ENCODE assay signal across 16 cellular contexts in the genomic region with DNA sequence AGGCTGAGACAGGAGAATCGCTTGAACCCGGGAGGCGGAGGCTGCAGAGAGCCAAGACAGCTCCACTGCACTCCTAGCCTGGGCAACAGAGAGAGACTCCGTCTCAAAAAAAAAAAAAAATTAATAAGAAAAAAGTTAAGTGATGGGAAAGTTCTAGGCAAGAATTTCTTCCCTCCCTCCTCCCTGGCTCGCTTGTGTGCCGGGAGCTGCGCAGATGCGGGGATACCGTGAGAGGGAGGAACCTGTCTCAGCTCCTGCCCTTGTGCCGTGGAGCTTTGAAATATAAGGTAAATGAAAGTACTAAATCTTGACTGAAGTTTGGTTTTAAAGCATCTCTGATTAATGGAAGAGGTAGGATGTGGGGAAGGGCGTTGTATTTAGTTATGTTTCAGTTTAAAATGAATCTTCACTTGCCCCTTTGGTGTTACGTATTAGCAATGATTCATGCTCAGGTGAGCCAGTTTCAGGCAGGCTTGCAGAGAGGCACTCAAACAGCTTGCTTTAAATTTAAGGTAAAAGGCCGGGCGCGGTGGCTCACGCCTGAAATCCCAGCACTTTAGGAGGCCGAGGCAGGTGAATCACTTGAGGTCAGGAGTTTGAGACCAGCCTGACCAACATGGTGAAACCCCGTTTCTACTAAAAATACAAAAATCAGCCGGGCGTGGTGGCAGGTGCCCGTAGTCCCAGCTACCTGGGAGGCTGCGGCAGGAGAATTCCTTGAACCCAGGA. TPM values are rescaled to one million over a fixed set of nuclear protein-coding genes. Genes with fewer than 3 reads are reported as not detected.
DNase-seq lines count a peak whose midpoint lies in the region; ATAC-seq, FAIRE-seq and TF ChIP-seq lines count a peak whose summit lies in the region.
"Had no signal": no experiment of that assay in that cellular context is flagged by ENCODE, and none has a peak within 500 bp of the region (broad histone marks: within the 10 kb centered on the region; RNA-seq: fewer than 3 reads in every experiment).

No MANE protein-coding gene starts in this region.

- peaks cover 13% of the 10 kb centered on the region for H3K79me2 ChIP-seq in GM23338 (replicated peaks; ENCODE audit: insufficient read depth)

- H3K9me3 Mint-ChIP-seq in CD4-positive, alpha-beta memory T cell: no peaks in the 10 kb centered on the region
- H3K9me3 Mint-ChIP-seq in GM23338 (no peaks in the 10 kb centered on the region; the same call in 2 of the 3 replicates), neural crest cell (no peaks in the 10 kb centered on the region)
- H3K9me3 Mint-ChIP-seq: T-helper 2 cell treated with Interferon-gamma antibody and Interleukin-4, amounts not matched to agents 5 μg/mL and 100 μg/mL, for 36 hours had no signal

- H3K27me3 ChIP-seq in CD4-positive, alpha-beta memory T cell (ENCODE audit: insufficient read depth, low read length): no peaks in the 10 kb centered on the region
- H3K27me3 ChIP-seq in GM23338 (ENCODE audit: insufficient read depth): no peaks in the 10 kb centered on the region
- no peaks in the 10 kb centered on the region for H3K27me3 ChIP-seq in bronchial epithelial cell (ENCODE audit: control insufficient read depth, insufficient read depth, low read length)
- H3K27me3 ChIP-seq: body of pancreas, suprapubic skin had no signal

- FAIRE-seq in bronchial epithelial cell (lab: Jason Lieb, UNC): no peak

- peaks cover 15 to 36% (median 22%) of the 10 kb centered on the region in 4 donors for H3K4me1 Mint-ChIP-seq in CD4-positive, alpha-beta memory T cell
- H3K4me1 Mint-ChIP-seq in GM23338 (peaks cover 7% of the 10 kb centered on the region), neural crest cell (peaks cover 20% of the 10 kb centered on the region)

- peaks cover 24% of the 10 kb centered on the region for H3K4me1 ChIP-seq in CD4-positive, alpha-beta memory T cell (ENCODE audit: insufficient read depth, low read length)
- H3K4me1 ChIP-seq in GM23338 (ENCODE audit: insufficient read depth): peaks cover 5% of the 10 kb centered on the region; the same call in 1 of the 2 replicates

- DNase-seq in CD4-positive, alpha-beta memory T cell: peak in 3 of 5 donors; percentile 7 to 39 (median 11)
- no peak for DNase-seq in GM23338 (ENCODE audit: low spot score)
- DNase-seq in bronchial epithelial cell (ENCODE audit: low read depth): peak; percentile 28
- DNase-seq in neural crest cell (ENCODE audit: low read depth, low spot score): no peak
- DNase-seq in iPS-NIHi7 (ENCODE audit: extremely low spot score): no peak
- DNase-seq: activated CD4-positive, alpha-beta T cell treated with anti-CD3 and anti-CD28 coated beads, Interleukin-2, amount 50 U/mL, for 48 hours; activated effector memory CD4-positive, alpha-beta T cell treated with Interleukin-2 at 50 U/mL for 16 hours; body of pancreas; C1 segment of cervical spinal cord; EL; NCI-H1694 treated with DMSO at 0.1 percent for 48 hours; NCI-H446 had no signal

- H3K27me3 Mint-ChIP-seq in CD4-positive, alpha-beta memory T cell: peaks cover 2 to 5% of the 10 kb centered on the region in 2 donors
- peaks cover 6% of the 10 kb centered on the region for H3K27me3 Mint-ChIP-seq in GM23338 (ENCODE audit: insufficient read depth, low read depth, poor library complexity)
- H3K27me3 Mint-ChIP-seq in neural crest cell (ENCODE audit: low read depth): no peaks in the 10 kb centered on the region

- H3K4me2 ChIP-seq in GM23338: no peak overlapping the region

- peak overlapping the region in 7 of 8 donors; percentile 0 to 58 (median 42) for H3K4me3 Mint-ChIP-seq in CD4-positive, alpha-beta memory T cell
- H3K4me3 Mint-ChIP-seq in GM23338: peak overlapping the region; percentile 25; the same call in 2 of the 3 replicates
- peak overlapping the region; percentile 43 for H3K4me3 Mint-ChIP-seq in neural crest cell

- intact Hi-C loops in CD4-positive, alpha-beta memory T cell (cut with micrococcal nuclease): no loop called here

- POLR2A ChIA-PET in CD4-positive, alpha-beta memory T cell (lab: Charles Lee; ENCODE audit: partially characterized antibody): interaction anchor here (1.2 to 5.4 kb wide), 5 partner anchors 32 to 218 kb away, joined by 4 to 94 read pairs (median 6); a partner anchor contains a TSS

- H3K4me3 ChIP-seq in CD4-positive, alpha-beta memory T cell (ENCODE audit: low read length in 2 of 2): no peak overlapping the region
- H3K4me3 ChIP-seq in GM23338 (no peak overlapping the region), bronchial epithelial cell (ENCODE audit: low read depth, low read length) (no peak overlapping the region)

- TF ChIP-seq CTCF in GM23338 (conservative IDR thresholded peaks at IDR 0.05; ENCODE audit: low read depth in 2 of 2) (no peak), bronchial epithelial cell (IDR thresholded peaks at IDR 0.05; ENCODE audit: insufficient read depth, low read length, severe bottlenecking) (no peak), neural crest cell (conservative IDR thresholded peaks at IDR 0.05) (no peak)

- peaks cover 0 to 19% of the 10 kb centered on the region in 2 donors for H3K36me3 Mint-ChIP-seq in CD4-positive, alpha-beta memory T cell
- H3K36me3 Mint-ChIP-seq in GM23338 (ENCODE audit: low read depth) (no peaks in the 10 kb centered on the region; the same call in 2 of the 3 replicates), neural crest cell (ENCODE audit: low read depth) (no peaks in the 10 kb centered on the region)

- no peak overlapping the region for H2AFZ ChIP-seq in GM23338

- no peaks in the 10 kb centered on the region for H4K20me1 ChIP-seq in GM23338 (replicated peaks; ENCODE audit: insufficient read depth)

- CTCF ChIA-PET in CD4-positive, alpha-beta memory T cell (lab: Charles Lee; ENCODE audit: partially characterized antibody): interaction anchor here (0.9 to 2.3 kb wide), 4 partner anchors 24 to 218 kb away, joined by 3 to 10 read pairs (median 4); no protein-coding TSS in a partner anchor

- ATAC-seq in GM23338 (no peak), GM18498 (IDR thresholded peaks at IDR 0.05; ENCODE audit: unreplicated experiment) (no peak), GM19328 (IDR thresholded peaks at IDR 0.05; ENCODE audit: unreplicated experiment) (no peak)
- ATAC-seq: body of pancreas had no signal

- H3F3A ChIP-seq in GM23338 (replicated peaks; ENCODE audit: low read depth): no peaks in the 10 kb centered on the region

- no peaks in the 10 kb centered on the region for H3K9me3 ChIP-seq in CD4-positive, alpha-beta memory T cell (ENCODE audit: control insufficient read depth in 1 of 2, low read length in 2 of 2)
- H3K9me3 ChIP-seq: body of pancreas, suprapubic skin had no signal

- H3K27ac ChIP-seq in CD4-positive, alpha-beta memory T cell (ENCODE audit: low read depth, low read length): no peak overlapping the region
- no peak overlapping the region for H3K27ac ChIP-seq in GM23338 (ENCODE audit: low read depth)

- peak overlapping the region in 6 of 7 donors; percentile 38 to 92 (median 76) for H3K27ac Mint-ChIP-seq in CD4-positive, alpha-beta memory T cell
- H3K27ac Mint-ChIP-seq in GM23338 (no peak overlapping the region), neural crest cell (ENCODE audit: unreplicated experiment) (no peak overlapping the region)

- no peaks in the 10 kb centered on the region for H3K9me2 ChIP-seq in GM23338 (ENCODE audit: insufficient read depth)

- no peaks in the 10 kb centered on the region for H3K36me3 ChIP-seq in CD4-positive, alpha-beta memory T cell (ENCODE audit: insufficient read depth, low read length)
- H3K36me3 ChIP-seq in GM23338 (ENCODE audit: insufficient read depth) (no peaks in the 10 kb centered on the region), bronchial epithelial cell (ENCODE audit: control insufficient read depth, insufficient read depth, low read length) (no peaks in the 10 kb centered on the region)
- H3K36me3 ChIP-seq: suprapubic skin had no signal

RNA-seq across cellular contexts. Expression of a gene that starts 1.4 kb away (rescaled TPM):
- 10 to 100 TPM; 30.1 to 30.3 TPM for total RNA-seq in CD4-positive, alpha-beta memory T cell
- 10 to 100 TPM; 43.8 to 53.8 TPM for polyA plus RNA-seq in CD4-positive, alpha-beta memory T cell
- 29.0 and 30.7 TPM in 2 replicates for total RNA-seq in GM23338 (2014; rRNA removed; shearing (Covaris generic))
- 53.0 and 55.9 TPM in 2 replicates for polyA plus RNA-seq in GM23338 (2016; fragmentation: Nextera tagmentation; extraction: Ambion mirVana)
- total RNA-seq in bronchial epithelial cell: 27.4 and 29.2 TPM in 2 replicates
- 26.5 and 28.6 TPM in 2 replicates for total RNA-seq in neural crest cell

RNA-seq across cellular contexts. Expression of a gene that starts 30.5 kb away (rescaled TPM):
- total RNA-seq in CD4-positive, alpha-beta memory T cell: 1 to 10 TPM; 5.9 to 6.6 TPM
- 10 to 100 TPM in 1 of 2 donors, 1 to 10 TPM in 1; 9.5 to 10.2 TPM for polyA plus RNA-seq in CD4-positive, alpha-beta memory T cell
- total RNA-seq in GM23338 (2014; rRNA removed; shearing (Covaris generic)): 1.8 and 6.2 TPM in 2 replicates
- 4.9 and 5.0 TPM in 2 replicates for polyA plus RNA-seq in GM23338 (2016; fragmentation: Nextera tagmentation; extraction: Ambion mirVana)
- total RNA-seq in bronchial epithelial cell (8.4 and 8.6 TPM in 2 replicates), neural crest cell (0.98 and 1.6 TPM in 2 replicates)

RNA-seq across cellular contexts. Expression of a gene that starts 31.4 kb away (rescaled TPM):
- 1 to 10 TPM; 1.9 TPM for total RNA-seq in CD4-positive, alpha-beta memory T cell
- under 1 TPM in 1 of 2 donors, not detected in 1; 0.20 TPM for polyA plus RNA-seq in CD4-positive, alpha-beta memory T cell
- 0.28 and 0.70 TPM in 2 replicates for total RNA-seq in GM23338 (2014; rRNA removed; shearing (Covaris generic))
- 1.7 and 1.8 TPM in 2 replicates for polyA plus RNA-seq in GM23338 (2016; fragmentation: Nextera tagmentation; extraction: Ambion mirVana)
- total RNA-seq in bronchial epithelial cell (0.53 and 0.64 TPM in 2 replicates), neural crest cell (0.07 TPM in 1 of 2 replicates, not detected in the other)

RNA-seq across cellular contexts. Expression of a gene that starts 44.4 kb away (rescaled TPM):
- under 1 TPM; 0.19 to 0.90 TPM for total RNA-seq in CD4-positive, alpha-beta memory T cell
- polyA plus RNA-seq in CD4-positive, alpha-beta memory T cell: under 1 TPM in 1 of 2 donors, not detected in 1; 0.24 TPM
- total RNA-seq in GM23338 (2014; rRNA removed; shearing (Covaris generic)): 0.97 and 5.4 TPM in 2 replicates
- 3.9 and 6.7 TPM in 2 replicates for polyA plus RNA-seq in GM23338 (2016; fragmentation: Nextera tagmentation; extraction: Ambion mirVana)
- under 0.01 and 0.13 TPM in 2 replicates for total RNA-seq in bronchial epithelial cell
- 0.14 and 0.16 TPM in 2 replicates for total RNA-seq in neural crest cell

Comparison
In these comparisons a context has a peak if more than half of its experiments do, and no peak if none do; other contexts are left out.
1. DNase-seq: peak in CD4-positive, alpha-beta memory T cell (3 of 5) and bronchial epithelial cell (single experiment); none in GM23338 (single experiment), neural crest cell (single experiment) and iPS-NIHi7 (single experiment).
2. H3K27ac Mint-ChIP-seq: peak in CD4-positive, alpha-beta memory T cell (6 of 7); none in GM23338 (single experiment) and neural crest cell (single experiment).
3. Peak in every context shown above with its lines, with median percentiles within 50 percentile points of each other: H3K4me3 Mint-ChIP-seq.